ENCODE assay signal across 19 cellular contexts in genomic region chr2:94984964-94985575, GRCh38. TPM values are rescaled to one million over a fixed set of nuclear protein-coding genes. Genes with fewer than 3 reads are reported as not detected.
DNase-seq lines count a peak whose midpoint lies in the region; ATAC-seq and TF ChIP-seq lines count a peak whose summit lies in the region.
"Had no signal": no experiment of that assay in that cellular context is flagged by ENCODE, and none has a peak within 500 bp of the region (broad histone marks: within the 10 kb centered on the region; RNA-seq: fewer than 3 reads in every experiment).

No MANE protein-coding gene starts in this region.

- H3K4me3 ChIP-seq in heart left ventricle (no peak overlapping the region), RWPE2 (ENCODE audit: severe bottlenecking) (no peak overlapping the region), vagina (no peak overlapping the region), stomach (no peak overlapping the region), osteoblast (ENCODE audit: insufficient read depth, low read length) (no peak overlapping the region)
- H3K4me3 ChIP-seq: HAP-1 had no signal

- TF ChIP-seq CTCF in heart left ventricle (IDR thresholded peaks at IDR 0.05) (no peak), RWPE2 (IDR thresholded peaks at IDR 0.05; ENCODE audit: poor library complexity, severe bottlenecking) (no peak), vagina (IDR thresholded peaks at IDR 0.05) (no peak), stomach (IDR thresholded peaks at IDR 0.05) (no peak), osteoblast (IDR thresholded peaks at IDR 0.05; ENCODE audit: extremely low read depth, low read depth, low read length) (no peak)

- 40 to 48% (median 42%) methylated on average over 9 of the region's 9 CpGs for WGBS in heart left ventricle, 4 donors
- 45 to 52% (median 47%) methylated on average over 8 to 9 of the region's 9 CpGs for whole genome bisulfite sequencing in stomach, 5 donors

- intact Hi-C loops in cardiac septum (cut with DNase I) (loop anchor here (5.0 kb wide), 1 partner anchor 132 kb away; no protein-coding TSS in a partner anchor), heart left ventricle (cut with DNase I) (no loop called here), vagina (cut with DNase I) (no loop called here), stomach (cut with DNase I; ENCODE audit: low total_unique reads) (no loop called here)

- no peaks in the 10 kb centered on the region for H3K79me2 ChIP-seq in osteoblast (ENCODE audit: insufficient read depth, low read length)

- H3K27ac ChIP-seq in heart left ventricle (no peak overlapping the region), RWPE2 (ENCODE audit: poor library complexity, severe bottlenecking) (no peak overlapping the region), vagina (no peak overlapping the region), stomach (no peak overlapping the region), osteoblast (ENCODE audit: low read depth, low read length) (no peak overlapping the region)

- no peaks in the 10 kb centered on the region for H4K20me1 ChIP-seq in osteoblast (ENCODE audit: insufficient read depth, low read length)

- H3K4me1 ChIP-seq in heart left ventricle (no peaks in the 10 kb centered on the region), RWPE2 (ENCODE audit: insufficient read depth, poor library complexity, severe bottlenecking) (no peaks in the 10 kb centered on the region), vagina (no peaks in the 10 kb centered on the region), stomach (no peaks in the 10 kb centered on the region), osteoblast (ENCODE audit: insufficient read depth, low read length) (no peaks in the 10 kb centered on the region)
- H3K4me1 ChIP-seq: HAP-1 had no signal

- H3K36me3 ChIP-seq in heart left ventricle (no peaks in the 10 kb centered on the region), RWPE2 (ENCODE audit: low read depth) (no peaks in the 10 kb centered on the region), vagina (no peaks in the 10 kb centered on the region), stomach (no peaks in the 10 kb centered on the region), osteoblast (ENCODE audit: insufficient read depth, low read length) (no peaks in the 10 kb centered on the region)
- H3K36me3 ChIP-seq: HAP-1 had no signal

- ATAC-seq in heart left ventricle, result no peak
- 0 out of 3 replicates have a peak, but pooled peaks have one; percentile 21 for ATAC-seq in RWPE2 (ENCODE audit: low read depth)
- ATAC-seq in HG03108 (IDR thresholded peaks at IDR 0.05; ENCODE audit: unreplicated experiment), result no peak

- H3K4me2 ChIP-seq in osteoblast (ENCODE audit: insufficient read depth, low read length), result no peak overlapping the region

- DNase-seq in cardiac septum (ENCODE audit: low spot score) (peak; percentile 57), heart left ventricle (no peak), RWPE2 (ENCODE audit: low spot score) (no peak), kidney glomerular epithelial cell (lab: John Stamatoyannopoulos, UW) (peak; percentile 29), vagina (ENCODE audit: extremely low spot score in 2 of 2) (peak; percentile 85), stomach (no peak), osteoblast (ENCODE audit: insufficient read length, low spot score, missing footprints) (no peak)
- DNase-seq: 8988T, C1 segment of cervical spinal cord, DMS153, NCI-H1048, NCI-H146, NCI-H2107, NCI-H446, NCI-H774, SIG-M5 had no signal

- H3K9me3 ChIP-seq in heart left ventricle (no peaks in the 10 kb centered on the region), RWPE2 (ENCODE audit: severe bottlenecking) (no peaks in the 10 kb centered on the region), vagina (no peaks in the 10 kb centered on the region), stomach (no peaks in the 10 kb centered on the region), osteoblast (ENCODE audit: low read depth, low read length) (no peaks in the 10 kb centered on the region)
- H3K9me3 ChIP-seq: HAP-1 had no signal

- TF ChIP-seq EP300 in stomach (IDR thresholded peaks at IDR 0.05), result no peak

- peaks cover 0 to 35% (median 9%) of the 10 kb centered on the region in 9 donors for H3K27me3 ChIP-seq in heart left ventricle
- H3K27me3 ChIP-seq in RWPE2 (ENCODE audit: insufficient read depth, poor library complexity, severe bottlenecking), result peaks cover 18% of the 10 kb centered on the region
- no peaks in the 10 kb centered on the region for H3K27me3 ChIP-seq in vagina
- H3K27me3 ChIP-seq in stomach, result peaks cover 0 to 58% (median 12%) of the 10 kb centered on the region in 3 donors
- H3K27me3 ChIP-seq in osteoblast (ENCODE audit: insufficient read depth, low read length), result peaks cover 13% of the 10 kb centered on the region

- TF ChIP-seq POLR2A in heart left ventricle (IDR thresholded peaks at IDR 0.05), result no peak
- no peak for TF ChIP-seq POLR2A in vagina (IDR thresholded peaks at IDR 0.05)
- TF ChIP-seq POLR2A in stomach (IDR thresholded peaks at IDR 0.05), result no peak

- H2AFZ ChIP-seq in osteoblast (ENCODE audit: low read length), result no peak overlapping the region

RNA-seq across cellular contexts. Expression of gene MAL, which starts 40.4 kb away (rescaled TPM):
- total RNA-seq in cardiac septum (8.3 TPM), heart left ventricle (10 to 100 TPM in 2 of 9 donors, 1 to 10 TPM in 6, under 1 TPM in 1; 0.97 to 12.7 (median 3.5) TPM), vagina (71.0 TPM), stomach (10 to 100 TPM in 3 of 5 donors, 1 to 10 TPM in 2; 3.2 to 95.5 (median 15.8) TPM), osteoblast (not detected in 2 replicates)
- polyA plus RNA-seq in heart left ventricle (1 to 10 TPM; 2.3 to 8.4 TPM), stomach (100 to 1,000 TPM in 1 of 3 donors, 10 to 100 TPM in 2; 14.8 to 198 (median 67.2) TPM)
- total RNA-seq: HT-29 had no signal

Comparison
In these comparisons a context has a peak if more than half of its experiments do, and no peak if none do; other contexts are left out.
1. DNase-seq: peak in cardiac septum (single experiment), kidney glomerular epithelial cell (single experiment) and vagina (2 of 2); none in heart left ventricle (0 of 5), RWPE2 (single experiment), stomach (single experiment) and osteoblast (single experiment).